In genomic region chr2:232574674-232575403, GRCh38 we compare ENCODE assay signal across 11 cellular contexts. TPM values are rescaled to one million over a fixed set of nuclear protein-coding genes. Genes with fewer than 3 reads are reported as not detected.
DNase-seq lines count a peak whose midpoint lies in the region; ATAC-seq and TF ChIP-seq lines count a peak whose summit lies in the region.
"Had no signal": no experiment of that assay in that cellular context is flagged by ENCODE, and none has a peak within 500 bp of the region (broad histone marks: within the 10 kb centered on the region; RNA-seq: fewer than 3 reads in every experiment).

No MANE protein-coding gene starts in this region.

- H3K27me3 ChIP-seq in mammary epithelial cell (ENCODE audit: insufficient read depth, low read length), result no peaks in the 10 kb centered on the region
- H3K27me3 ChIP-seq: neutrophil had no signal

- BruUV-seq in mammary epithelial cell (replicated peaks; lab: Mats Ljungman, UMichigan), result no TSS peak

- DNase-seq in AG10803 (ENCODE audit: low read depth) (peak; percentile 38), mammary epithelial cell (peak; percentile 25), mucosa of descending colon (no peak), NCI-H524 (lab: John Stamatoyannopoulos, UW) (no peak)
- no peak for DNase-seq in activated CD8-positive, alpha-beta memory T cell treated with anti-CD3 and anti-CD28 coated beads, Interleukin-2, amount 50 U/mL, for 48 hours
- DNase-seq: activated T-cell treated with anti-CD3 and anti-CD28 coated beads for 4 hours; left ventricle myocardium inferior; NCI-H2081 treated with DMSO at 0.1 percent for 48 hours; stimulated activated CD4-positive, alpha-beta T cell treated with anti-CD3 and anti-CD28 coated beads, Interleukin-15, amount 100 ng/mL, for 24 hours had no signal

- CTCF ChIA-PET in mammary epithelial cell (lab: Charles Lee; ENCODE audit: low non-redundant PET), result no interaction called here

- dilution Hi-C loops in mammary epithelial cell (cut with HindIII; ENCODE audit: low sequenced_read_pairs), result no loop called here

- peaks cover 17% of the 10 kb centered on the region for H3K4me1 ChIP-seq in mammary epithelial cell (ENCODE audit: insufficient read depth, low read length)
- peaks cover 10% of the 10 kb centered on the region for H3K4me1 ChIP-seq in mucosa of descending colon (ENCODE audit: low read depth)

- WGBS in mammary epithelial cell (ENCODE audit: low coverage, missing lambda C conversion rate), result 57% methylated on average over 5 of the region's 5 CpGs

- H3K27ac ChIP-seq in mammary epithelial cell (ENCODE audit: insufficient read depth, low read depth, low read length), result no peak overlapping the region
- H3K27ac ChIP-seq: left ventricle myocardium inferior, neutrophil had no signal

- no peak overlapping the region for H2AFZ ChIP-seq in mammary epithelial cell (ENCODE audit: low read depth, low read length)

- ATAC-seq in mucosa of descending colon (peak; percentile 32), HG03196 (IDR thresholded peaks at IDR 0.05; ENCODE audit: unreplicated experiment) (no peak)

- intact Hi-C loops in mammary epithelial cell (cut with micrococcal nuclease), result no loop called here
- intact Hi-C loops in mucosa of descending colon (cut with DNase I, micrococcal nuclease), result no loop called here

- no peak overlapping the region for H3K4me3 ChIP-seq in AG10803 (ENCODE audit: low read length)
- no peak overlapping the region for H3K4me3 ChIP-seq in mammary epithelial cell (replicated peaks in 1 of 3; ENCODE audit: insufficient read depth in 1 of 3, low read depth in 2 of 3, low read length in 3 of 3)
- no peak overlapping the region for H3K4me3 ChIP-seq in mucosa of descending colon
- H3K4me3 ChIP-seq: left ventricle myocardium inferior had no signal

- TF ChIP-seq CTCF in AG10803 (conservative IDR thresholded peaks at IDR 0.05; ENCODE audit: low read length), result no peak
- no peak for TF ChIP-seq CTCF in mammary epithelial cell (conservative IDR thresholded peaks at IDR 0.05 in 1 of 2, IDR thresholded peaks at IDR 0.05 in 1 of 2; ENCODE audit: extremely low read depth in 1 of 2, insufficient read depth in 1 of 2, low read depth in 1 of 2, low read length in 2 of 2)
- no peak for TF ChIP-seq CTCF in mucosa of descending colon (IDR thresholded peaks at IDR 0.05)

- H4K20me1 ChIP-seq in mammary epithelial cell (ENCODE audit: insufficient read depth, low read length), result no peaks in the 10 kb centered on the region

- H3K9ac ChIP-seq in mammary epithelial cell (ENCODE audit: insufficient read depth, low read length), result no peak overlapping the region

- H3K4me2 ChIP-seq in mammary epithelial cell (ENCODE audit: insufficient read depth, low read depth, low read length), result no peak overlapping the region

- H3K9me3 ChIP-seq in mammary epithelial cell (replicated peaks; ENCODE audit: insufficient read depth, low read length), result no peaks in the 10 kb centered on the region
- H3K9me3 ChIP-seq in mucosa of descending colon, result no peaks in the 10 kb centered on the region
- H3K9me3 ChIP-seq: left ventricle myocardium inferior, neutrophil had no signal

- in situ Hi-C loops in mammary epithelial cell (cut with MboI; ENCODE audit: low sequenced_read_pairs in 2 of 2), result no loop called here

- H3K79me2 ChIP-seq in mammary epithelial cell (ENCODE audit: insufficient read depth, low read length), result no peaks in the 10 kb centered on the region

- peaks cover 6% of the 10 kb centered on the region for H3K36me3 ChIP-seq in mammary epithelial cell (ENCODE audit: insufficient read depth, low read length)
- H3K36me3 ChIP-seq in mucosa of descending colon (ENCODE audit: low read depth), result no peaks in the 10 kb centered on the region

RNA-seq across cellular contexts. Expression of gene EIF4E2, which starts 24.4 kb away (rescaled TPM):
- total RNA-seq in mammary epithelial cell (10 to 100 TPM; 55.2 to 74.6 TPM), mucosa of descending colon (100 to 1,000 TPM in 1 of 3 donors, 10 to 100 TPM in 2; 62.7 to 116 (median 90.9) TPM)
- polyA plus RNA-seq in mammary epithelial cell, result 68.9 TPM
- 130 TPM for polyA minus RNA-seq in mammary epithelial cell

RNA-seq across cellular contexts. Expression of gene TIGD1, which starts 24.5 kb away (rescaled TPM):
- total RNA-seq in mammary epithelial cell (1 to 10 TPM; 3.0 to 3.2 TPM), mucosa of descending colon (1 to 10 TPM; 4.1 to 5.6 (median 5.4) TPM)
- polyA plus RNA-seq in mammary epithelial cell, result 0.74 TPM
- 2.7 TPM for polyA minus RNA-seq in mammary epithelial cell

RNA-seq across cellular contexts. Expression of gene CHRNG, which starts 35.3 kb away (rescaled TPM):
- not detected for total RNA-seq in mammary epithelial cell
- not detected for polyA plus RNA-seq in mammary epithelial cell
- not detected for polyA minus RNA-seq in mammary epithelial cell
- total RNA-seq in mucosa of descending colon, result not detected
- total RNA-seq: left ventricle myocardium inferior had no signal

RNA-seq across cellular contexts. Expression of gene CHRND, which starts 48.9 kb away (rescaled TPM):
- total RNA-seq in mammary epithelial cell, result not detected
- not detected for polyA plus RNA-seq in mammary epithelial cell
- not detected for polyA minus RNA-seq in mammary epithelial cell
- not detected for total RNA-seq in mucosa of descending colon
- total RNA-seq: left ventricle myocardium inferior had no signal

RNA-seq across cellular contexts. Expression of gene PRSS56, which starts 54.7 kb away (rescaled TPM):
- total RNA-seq in mammary epithelial cell (not detected), mucosa of descending colon (not detected)
- not detected for polyA plus RNA-seq in mammary epithelial cell
- not detected for polyA minus RNA-seq in mammary epithelial cell
- total RNA-seq: left ventricle myocardium inferior had no signal

Comparison
In these comparisons a context has a peak if more than half of its experiments do, and no peak if none do; other contexts are left out.
1. DNase-seq: peak in AG10803 (single experiment) and mammary epithelial cell (single experiment); none in mucosa of descending colon (0 of 3), NCI-H524 (0 of 2) and activated CD8-positive, alpha-beta memory T cell treated with anti-CD3 and anti-CD28 coated beads, Interleukin-2, amount 50 U/mL, for 48 hours (single experiment).